31 cellular contexts compared by ENCODE assay signal in the genomic region with DNA sequence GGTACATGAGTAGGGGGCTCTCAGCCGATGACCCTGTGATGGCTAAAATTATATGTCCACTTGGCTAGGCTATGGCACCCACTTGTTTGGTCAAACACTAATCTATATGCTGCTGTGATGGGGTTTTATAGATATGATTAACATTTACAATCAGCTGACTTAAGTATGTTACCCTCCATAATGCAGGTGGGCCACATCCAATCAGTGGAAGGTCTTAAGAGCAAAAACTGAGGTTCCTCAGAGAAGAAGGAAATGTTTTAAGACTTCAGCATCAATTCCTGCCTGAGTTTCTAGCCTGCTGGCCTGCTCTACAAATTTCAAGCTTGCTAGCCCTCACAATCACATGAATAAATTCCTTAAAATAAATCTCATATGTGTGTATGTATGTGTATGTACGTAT. TPM values are rescaled to one million over a fixed set of nuclear protein-coding genes. Genes with fewer than 3 reads are reported as not detected.
"Had no signal": no experiment of that assay in that cellular context is flagged by ENCODE, and none has a peak within 500 bp of the region (broad histone marks: within the 10 kb centered on the region; RNA-seq: fewer than 3 reads in every experiment).

No MANE protein-coding gene starts in this region.

- H3K9me3 ChIP-seq: testis, thyroid gland, upper lobe of right lung, vagina had no signal

- FAIRE-seq: urothelium cell line had no signal

- DNase-seq: stimulated activated CD4-positive, alpha-beta T cell treated with anti-CD3 and anti-CD28 coated beads, Interleukin-2, amount 100 ng/mL, for 48 hours; stimulated activated CD4-positive, alpha-beta T cell treated with anti-CD3 and anti-CD28 coated beads, Interleukin-4, amount 100 ng/mL, for 1 hour; stimulated activated CD4-positive, alpha-beta T cell treated with anti-CD3 and anti-CD28 coated beads, Interleukin-4, amount 100 ng/mL, for 24 hours; stimulated activated CD4-positive, alpha-beta T cell treated with anti-CD3 and anti-CD28 coated beads, Interleukin-4, amount 100 ng/mL, for 4 hours; stimulated activated CD8-positive, alpha-beta memory T cell treated with anti-CD3 and anti-CD28 coated beads, Interleukin-4, amount 100 ng/mL, for 48 hours; stimulated activated naive B cell treated with anti-CD40 and anti-IgM and Interleukin-4, amounts not matched to agents 10 μg/mL and 1 μg/mL and 100 μg/mL, for 72 hours; stimulated activated naive CD4-positive, alpha-beta T cell; stimulated activated naive CD4-positive, alpha-beta T cell treated with Interleukin-2 at 50 U/mL for 16 hours; stimulated activated naive CD8-positive, alpha-beta T cell treated with anti-CD3 and anti-CD28 coated beads, Interleukin-15, amount 100 ng/mL, for 72 hours; stimulated activated naive CD8-positive, alpha-beta T cell treated with anti-CD3 and anti-CD28 coated beads, Interleukin-15, Interleukin-2, amounts not matched to agents 100 U/mL and 50 U/mL, for 24 hours; stomach; substantia nigra; testis; thyroid gland; tibial artery; transverse colon; trophoblast cell; upper lobe of left lung; upper lobe of right lung; uterus had no signal

- H3K27ac ChIP-seq: stomach, suprapubic skin, testis, thoracic aorta, thyroid gland, tibial artery, tibial nerve, transverse colon, upper lobe of left lung, upper lobe of right lung, uterus, vagina had no signal

- H3K36me3 ChIP-seq: stomach, suprapubic skin, thyroid gland, tibial nerve, transverse colon, upper lobe of left lung, upper lobe of right lung, uterus, vagina had no signal

- H3K4me1 ChIP-seq: stomach, suprapubic skin, testis, tibial artery, tibial nerve, transverse colon, upper lobe of left lung, upper lobe of right lung, uterus, vagina had no signal

- ATAC-seq: stimulated activated effector memory CD8-positive, alpha-beta T cell treated with anti-CD3 and anti-CD28 coated beads, Interleukin-12 subunit alpha, Interleukin-12 subunit beta, amount 100 ng/mL, for 72 hours; stimulated activated memory B cell treated with anti-CD40 and anti-IgM and Interleukin-4, amounts not matched to agents 10 μg/mL and 1 μg/mL and 100 μg/mL, for 72 hours; stimulated activated naive B cell treated with anti-CD40 and anti-IgM and Interleukin-4, amounts not matched to agents 10 μg/mL and 1 μg/mL and 100 μg/mL, for 72 hours; stimulated activated naive CD8-positive, alpha-beta T cell treated with anti-CD3 and anti-CD28 coated beads, Interleukin-15, amount 100 ng/mL, for 72 hours; stimulated activated naive CD8-positive, alpha-beta T cell treated with anti-CD3 and anti-CD28 coated beads, Interleukin-15, Interleukin-2, amounts not matched to agents 100 U/mL and 50 U/mL, for 24 hours; upper lobe of right lung had no signal

- H3K27me3 ChIP-seq: stomach, suprapubic skin, testis, thyroid gland, tibial artery, tibial nerve, transverse colon, upper lobe of left lung, upper lobe of right lung, uterus, vagina had no signal

- H3K4me3 ChIP-seq: stomach, suprapubic skin, testis, thoracic aorta, thyroid gland, tibial artery, tibial nerve, transverse colon, upper lobe of left lung, upper lobe of right lung, uterus, vagina had no signal

RNA-seq across cellular contexts. Expression of a gene that starts 18.9 kb away (rescaled TPM):
- total RNA-seq: transverse colon had no signal

RNA-seq across cellular contexts. Expression of a gene that starts 24.6 kb away (rescaled TPM):
- total RNA-seq: stomach, subcutaneous adipose tissue, suprapubic skin, temporal lobe, thoracic aorta, thyroid gland, tibial nerve, transverse colon, upper lobe of left lung, upper lobe of right lung, ureter, urinary bladder, uterus, vagina had no signal
- polyA plus RNA-seq: stomach, urinary bladder had no signal
